ENCODE assay signal across 9 cellular contexts in the genomic region with DNA sequence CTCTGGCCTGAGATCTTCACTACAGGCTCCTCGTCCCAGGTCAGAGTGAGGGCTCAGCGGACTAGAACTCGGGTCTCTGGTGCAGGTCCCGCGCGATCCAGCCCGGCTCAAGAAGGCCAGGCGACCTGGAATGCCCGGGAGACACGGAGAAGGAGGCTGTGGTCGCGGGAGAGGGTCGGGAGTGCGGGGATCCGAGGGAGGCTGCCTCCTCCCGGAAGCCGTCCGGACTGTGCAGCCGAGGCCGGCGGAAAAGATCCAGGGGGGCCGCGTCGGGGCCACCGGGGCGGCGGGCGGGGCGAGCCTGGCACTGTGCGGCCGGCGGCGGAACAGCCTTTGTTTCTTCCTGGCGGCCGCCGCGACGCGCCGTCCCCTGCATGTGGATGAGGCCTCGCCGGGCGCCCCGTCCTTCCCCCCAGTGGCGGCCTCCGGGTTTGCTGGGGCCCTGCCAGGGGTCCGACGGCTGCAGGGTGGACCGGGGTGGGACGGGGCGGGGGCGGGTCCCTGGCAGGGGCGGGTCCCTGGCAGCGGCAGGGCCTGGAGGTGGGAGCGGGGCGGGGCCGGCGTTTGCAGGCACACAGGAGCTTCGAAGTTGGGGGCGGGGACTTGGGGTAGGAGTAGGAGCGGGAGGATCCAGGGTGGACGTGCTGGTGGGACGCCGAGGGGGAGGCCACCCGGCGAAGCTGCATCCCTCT. TPM values are rescaled to one million over a fixed set of nuclear protein-coding genes. Genes with fewer than 3 reads are reported as not detected.
A peak's percentile ranks its signal among the peaks of the same experiment; 100 is the strongest.
DNase-seq lines count a peak whose midpoint lies in the region; ATAC-seq and TF ChIP-seq lines count a peak whose summit lies in the region.
"Had no signal": no experiment of that assay in that cellular context is flagged by ENCODE, and none has a peak within 500 bp of the region (broad histone marks: within the 10 kb centered on the region; RNA-seq: fewer than 3 reads in every experiment).

No MANE protein-coding gene starts in this region.

- H3K27ac ChIP-seq in WERI-Rb-1 = no peak overlapping the region

- intact Hi-C loops in activated CD4-positive, alpha-beta T cell treated with anti-CD3 and anti-CD28 coated beads for 36 hours (cut with DNase I, micrococcal nuclease) = no loop called here

- no peak for TF ChIP-seq CTCF in WERI-Rb-1 (IDR thresholded peaks at IDR 0.05; ENCODE audit: low read depth, low read length)

- H3K27me3 Mint-ChIP-seq in activated CD4-positive, alpha-beta T cell treated with anti-CD3 and anti-CD28 coated beads for 36 hours = peaks cover 51% of the 10 kb centered on the region
- H3K27me3 Mint-ChIP-seq in stimulated activated naive CD8-positive, alpha-beta T cell treated with anti-CD3 and anti-CD28 coated beads, Interleukin-15, amount 100 ng/mL, for 72 hours = peaks cover 76% of the 10 kb centered on the region

- H3K4me3 Mint-ChIP-seq in activated CD4-positive, alpha-beta T cell treated with anti-CD3 and anti-CD28 coated beads for 36 hours = peak overlapping the region; percentile 45
- peak overlapping the region; percentile 71 to 81 for H3K4me3 Mint-ChIP-seq in stimulated activated naive CD8-positive, alpha-beta T cell treated with anti-CD3 and anti-CD28 coated beads, Interleukin-15, amount 100 ng/mL, for 72 hours

- no peak overlapping the region for H3K27ac Mint-ChIP-seq in activated CD4-positive, alpha-beta T cell treated with anti-CD3 and anti-CD28 coated beads for 36 hours
- no peak overlapping the region for H3K27ac Mint-ChIP-seq in stimulated activated naive CD8-positive, alpha-beta T cell treated with anti-CD3 and anti-CD28 coated beads, Interleukin-15, amount 100 ng/mL, for 72 hours

- no peaks in the 10 kb centered on the region for H3K36me3 ChIP-seq in WERI-Rb-1

- peak overlapping the region; percentile 31 for H3K4me3 ChIP-seq in WERI-Rb-1 (ENCODE audit: low read depth, low read length)

- ATAC-seq in activated CD4-positive, alpha-beta T cell treated with anti-CD3 and anti-CD28 coated beads for 36 hours = peak; percentile 42
- peak; percentile 73 for ATAC-seq in stimulated activated naive CD8-positive, alpha-beta T cell treated with anti-CD3 and anti-CD28 coated beads, Interleukin-15, amount 100 ng/mL, for 72 hours
- no peak for ATAC-seq in GM21390 (IDR thresholded peaks at IDR 0.05; ENCODE audit: unreplicated experiment)

- DNase-seq in activated CD4-positive, alpha-beta T cell treated with anti-CD3 and anti-CD28 coated beads for 36 hours = peak; percentile 31
- no peak for DNase-seq in activated CD4-positive, alpha-beta T cell treated with anti-CD3 and anti-CD28 coated beads, Interleukin-2, amount 50 U/mL, for 4 hours
- DNase-seq in WERI-Rb-1 (peak; percentile 79), iPS-NIHi7 (ENCODE audit: extremely low spot score) (peak; percentile 87), SHP77 treated with DMSO at 0.1 percent for 48 hours (lab: John Stamatoyannopoulos, UW) (no peak), Kasumi-1 (lab: John Stamatoyannopoulos, UW) (no peak)
- DNase-seq in stimulated activated naive CD8-positive, alpha-beta T cell treated with anti-CD3 and anti-CD28 coated beads, Interleukin-15, amount 100 ng/mL, for 72 hours = no peak
- DNase-seq: AML-193 had no signal

- peaks cover 25% of the 10 kb centered on the region for H3K27me3 ChIP-seq in WERI-Rb-1 (ENCODE audit: insufficient read depth, low read depth, severe bottlenecking)

- peaks cover 6% of the 10 kb centered on the region for H3K36me3 Mint-ChIP-seq in activated CD4-positive, alpha-beta T cell treated with anti-CD3 and anti-CD28 coated beads for 36 hours (ENCODE audit: low read depth)

- peaks cover 11% of the 10 kb centered on the region for H3K4me1 Mint-ChIP-seq in activated CD4-positive, alpha-beta T cell treated with anti-CD3 and anti-CD28 coated beads for 36 hours
- H3K4me1 Mint-ChIP-seq in stimulated activated naive CD8-positive, alpha-beta T cell treated with anti-CD3 and anti-CD28 coated beads, Interleukin-15, amount 100 ng/mL, for 72 hours = peaks cover 10% of the 10 kb centered on the region

- H3K9me3 Mint-ChIP-seq in activated CD4-positive, alpha-beta T cell treated with anti-CD3 and anti-CD28 coated beads for 36 hours (ENCODE audit: low read depth) = peaks cover 14% of the 10 kb centered on the region
- peaks cover 18% of the 10 kb centered on the region in 2 donors for H3K9me3 Mint-ChIP-seq in stimulated activated naive CD8-positive, alpha-beta T cell treated with anti-CD3 and anti-CD28 coated beads, Interleukin-15, amount 100 ng/mL, for 72 hours

- POLR2A ChIA-PET in activated CD4-positive, alpha-beta T cell treated with anti-CD3 and anti-CD28 coated beads for 36 hours (lab: Charles Lee) = no interaction called here

- CTCF ChIA-PET in activated CD4-positive, alpha-beta T cell treated with anti-CD3 and anti-CD28 coated beads for 36 hours (lab: Charles Lee) = interaction anchor here (1.5 to 1.9 kb wide), 3 partner anchors 12 to 178 kb away, joined by 3 to 5 read pairs (median 5); no protein-coding TSS in a partner anchor

- H3K9me3 ChIP-seq in WERI-Rb-1 (ENCODE audit: severe bottlenecking) = peaks cover 19% of the 10 kb centered on the region

RNA-seq across cellular contexts. Expression of gene SLC7A10, which starts 1.0 kb away (rescaled TPM):
- not detected for total RNA-seq in activated CD4-positive, alpha-beta T cell treated with anti-CD3 and anti-CD28 coated beads for 36 hours

RNA-seq across cellular contexts. Expression of gene LRP3, which starts 32.6 kb away (rescaled TPM):
- under 1 TPM; 0.37 TPM for total RNA-seq in activated CD4-positive, alpha-beta T cell treated with anti-CD3 and anti-CD28 coated beads for 36 hours

Comparison
In these comparisons a context has a peak if more than half of its experiments do, and no peak if none do; other contexts are left out.
1. DNase-seq: peak in activated CD4-positive, alpha-beta T cell treated with anti-CD3 and anti-CD28 coated beads for 36 hours (single experiment), WERI-Rb-1 (single experiment) and iPS-NIHi7 (single experiment); none in activated CD4-positive, alpha-beta T cell treated with anti-CD3 and anti-CD28 coated beads, Interleukin-2, amount 50 U/mL, for 4 hours (0 of 2), stimulated activated naive CD8-positive, alpha-beta T cell treated with anti-CD3 and anti-CD28 coated beads, Interleukin-15, amount 100 ng/mL, for 72 hours (0 of 2), SHP77 treated with DMSO at 0.1 percent for 48 hours (single experiment) and Kasumi-1 (0 of 2).